28 cellular contexts compared by ENCODE assay signal in genomic region chr16:20026673-20027072, GRCh38.
"Had no signal": no experiment of that assay in that cellular context is flagged by ENCODE, and none has a peak within 500 bp of the region (broad histone marks: within the 10 kb centered on the region; RNA-seq: fewer than 3 reads in every experiment).

No MANE protein-coding gene starts in this region.

- ATAC-seq: activated naive CD4-positive, alpha-beta T cell treated with anti-CD3 and anti-CD28 coated beads, Interleukin-2, amount 50 U/mL, for 72 hours; activated naive CD8-positive, alpha-beta T cell treated with anti-CD3 and anti-CD28 coated beads, Interleukin-2, amount 50 U/mL, for 24 hours; activated T-cell treated with anti-CD3 and anti-CD28 coated beads, Interleukin-2, amount 50 U/mL, for 4 hours; activated T-cell treated with anti-CD3 and anti-CD28 coated beads, Interleukin-2, amount 50 U/mL, for 72 hours; activated T-helper 17 cell treated with anti-CD3 and anti-CD28 coated beads, Interleukin-2, amount 50 U/mL, for 72 hours; body of pancreas had no signal

- DNase-seq: activated effector memory CD4-positive, alpha-beta T cell treated with anti-CD3 and anti-CD28 coated beads, Interleukin-2, amount 50 U/mL, for 16 hours; activated effector memory CD4-positive, alpha-beta T cell treated with Interleukin-2 at 50 U/mL for 16 hours; activated gamma-delta T cell; activated gamma-delta T cell treated with Interleukin-2 at 50 U/mL for 16 hours; activated naive CD4-positive, alpha-beta T cell; activated naive CD4-positive, alpha-beta T cell treated with anti-CD3 and anti-CD28 coated beads for 36 hours; activated naive CD4-positive, alpha-beta T cell treated with anti-CD3 and anti-CD28 coated beads, Interleukin-2, amount 10 ng/mL, durations not matched to agents 7 days and 5 days; activated naive CD4-positive, alpha-beta T cell treated with anti-CD3 and anti-CD28 coated beads, Interleukin-2, amount 50 U/mL, for 16 hours; activated naive CD4-positive, alpha-beta T cell treated with Interleukin-2 at 50 U/mL for 16 hours; activated naive CD8-positive, alpha-beta T cell treated with anti-CD3 and anti-CD28 coated beads for 36 hours; activated naive CD8-positive, alpha-beta T cell treated with anti-CD3 and anti-CD28 coated beads, Interleukin-2, amount 10 ng/mL, durations not matched to agents 7 days and 5 days; activated naive CD8-positive, alpha-beta T cell treated with anti-CD3 and anti-CD28 coated beads, Interleukin-2, amount 50 U/mL, for 24 hours; activated T-cell treated with anti-CD3 and anti-CD28 coated beads, Interleukin-2, amount 50 U/mL, for 1 hour; activated T-cell treated with anti-CD3 and anti-CD28 coated beads, Interleukin-2, amount 50 U/mL, for 24 hours; activated T-cell treated with anti-CD3 and anti-CD28 coated beads, Interleukin-2, amount 50 U/mL, for 4 hours; activated T-cell treated with anti-CD3 and anti-CD28 coated beads, Interleukin-2, amount 50 U/mL, for 48 hours; activated T-cell treated with anti-CD3 and anti-CD28 coated beads, Interleukin-2, amount 50 U/mL, for 72 hours; adrenal gland; amniotic stem cell; amygdala; anterior cingulate cortex; aorta; body of pancreas; brain microvascular endothelial cell; central memory CD4-positive, alpha-beta T cell; cerebellar nuclear complex had no signal
